In the genomic region with DNA sequence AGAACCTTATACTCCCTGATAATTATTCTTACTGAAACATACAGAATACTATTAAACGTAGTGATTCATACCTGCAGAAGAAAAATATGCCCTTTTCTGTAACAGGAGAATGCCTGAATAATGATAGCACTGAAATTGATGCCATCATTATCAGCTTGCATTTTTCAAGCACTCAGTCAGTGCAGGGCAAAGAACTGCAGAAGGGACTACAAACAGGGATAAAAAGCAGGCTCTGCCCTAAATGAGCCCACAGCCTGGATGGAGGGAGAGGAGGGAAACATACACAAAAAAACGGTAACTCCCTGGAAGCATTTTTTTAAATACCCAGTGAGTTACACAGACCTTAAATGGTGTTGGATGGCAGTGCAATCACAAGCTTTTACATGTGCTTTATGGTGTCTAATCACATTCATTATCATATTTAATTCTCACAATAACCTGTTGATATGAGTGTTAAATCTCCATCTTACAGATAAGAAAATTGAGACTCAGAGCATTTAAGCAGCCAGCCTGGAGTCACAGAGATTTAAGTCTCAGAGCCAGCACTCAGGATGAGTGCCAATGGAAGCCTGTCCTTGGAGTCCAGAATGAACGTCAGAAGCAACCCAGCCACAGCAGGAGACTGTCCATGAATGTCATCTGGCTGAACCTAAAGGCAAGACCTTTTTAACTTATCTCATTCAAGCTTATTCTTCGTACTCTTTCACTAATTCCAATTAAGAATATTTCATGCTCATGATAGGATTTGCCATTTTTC, we compare ENCODE assay signal across 29 cellular contexts.
"Had no signal": no experiment of that assay in that cellular context is flagged by ENCODE, and none has a peak within 500 bp of the region (broad histone marks: within the 10 kb centered on the region; RNA-seq: fewer than 3 reads in every experiment).

No MANE protein-coding gene starts in this region.

- H3K27me3 Mint-ChIP-seq: activated CD4-positive, alpha-beta memory T cell treated with anti-CD3 and anti-CD28 coated beads for 36 hours; activated CD4-positive, alpha-beta T cell treated with anti-CD3 and anti-CD28 coated beads, Interleukin-2, amount 10 ng/mL, durations not matched to agents 24 days and 14 days; activated naive CD4-positive, alpha-beta T cell treated with anti-CD3 and anti-CD28 coated beads, Interleukin-2, amount 10 ng/mL, durations not matched to agents 7 days and 5 days; activated naive CD8-positive, alpha-beta T cell treated with anti-CD3 and anti-CD28 coated beads, Interleukin-2, amount 10 ng/mL, durations not matched to agents 7 days and 5 days; effector memory CD8-positive, alpha-beta T cell; stimulated activated naive CD8-positive, alpha-beta T cell treated with anti-CD3 and anti-CD28 coated beads, Interleukin-15, Interleukin-2, amounts not matched to agents 100 ng/mL and 50 ng/mL, for 24 hours had no signal

- ATAC-seq: effector memory CD8-positive, alpha-beta T cell; gastroesophageal sphincter; left colon; naive thymus-derived CD8-positive, alpha-beta T cell; sciatic nerve had no signal

- H3K4me3 Mint-ChIP-seq: activated CD4-positive, alpha-beta memory T cell treated with anti-CD3 and anti-CD28 coated beads for 36 hours; activated CD4-positive, alpha-beta T cell treated with anti-CD3 and anti-CD28 coated beads, Interleukin-2, amount 10 ng/mL, durations not matched to agents 24 days and 14 days; activated naive CD4-positive, alpha-beta T cell treated with anti-CD3 and anti-CD28 coated beads, Interleukin-2, amount 10 ng/mL, durations not matched to agents 7 days and 5 days; activated naive CD8-positive, alpha-beta T cell treated with anti-CD3 and anti-CD28 coated beads, Interleukin-2, amount 10 ng/mL, durations not matched to agents 7 days and 5 days; effector memory CD8-positive, alpha-beta T cell; immature natural killer cell; naive thymus-derived CD8-positive, alpha-beta T cell; stimulated activated naive CD8-positive, alpha-beta T cell treated with anti-CD3 and anti-CD28 coated beads, Interleukin-15, Interleukin-2, amounts not matched to agents 100 ng/mL and 50 ng/mL, for 24 hours had no signal

- H3K4me1 Mint-ChIP-seq: activated CD4-positive, alpha-beta T cell treated with anti-CD3 and anti-CD28 coated beads, Interleukin-2, amount 10 ng/mL, durations not matched to agents 24 days and 14 days; activated naive CD4-positive, alpha-beta T cell treated with anti-CD3 and anti-CD28 coated beads, Interleukin-2, amount 10 ng/mL, durations not matched to agents 7 days and 5 days; immature natural killer cell; naive thymus-derived CD8-positive, alpha-beta T cell had no signal

- H3K36me3 Mint-ChIP-seq: activated CD4-positive, alpha-beta memory T cell treated with anti-CD3 and anti-CD28 coated beads for 36 hours; activated naive CD4-positive, alpha-beta T cell treated with anti-CD3 and anti-CD28 coated beads, Interleukin-2, amount 10 ng/mL, durations not matched to agents 7 days and 5 days; activated naive CD8-positive, alpha-beta T cell treated with anti-CD3 and anti-CD28 coated beads, Interleukin-2, amount 10 ng/mL, durations not matched to agents 7 days and 5 days; naive thymus-derived CD8-positive, alpha-beta T cell had no signal

- H3K27ac Mint-ChIP-seq: activated CD4-positive, alpha-beta memory T cell treated with anti-CD3 and anti-CD28 coated beads for 36 hours; activated CD4-positive, alpha-beta T cell treated with anti-CD3 and anti-CD28 coated beads, Interleukin-2, amount 10 ng/mL, durations not matched to agents 24 days and 14 days; activated naive CD4-positive, alpha-beta T cell treated with anti-CD3 and anti-CD28 coated beads, Interleukin-2, amount 10 ng/mL, durations not matched to agents 7 days and 5 days; activated naive CD8-positive, alpha-beta T cell treated with anti-CD3 and anti-CD28 coated beads, Interleukin-2, amount 10 ng/mL, durations not matched to agents 7 days and 5 days; effector memory CD8-positive, alpha-beta T cell; immature natural killer cell; naive thymus-derived CD8-positive, alpha-beta T cell; stimulated activated naive CD8-positive, alpha-beta T cell treated with anti-CD3 and anti-CD28 coated beads, Interleukin-15, Interleukin-2, amounts not matched to agents 100 ng/mL and 50 ng/mL, for 24 hours had no signal

- H3K27ac ChIP-seq: brain microvascular endothelial cell, gastroesophageal sphincter, skin epidermis, upper lobe of left lung had no signal

- H3K27me3 ChIP-seq: brain microvascular endothelial cell, upper lobe of left lung had no signal

- H3K9me3 ChIP-seq: gastroesophageal sphincter, upper lobe of left lung had no signal

- H3K36me3 ChIP-seq: brain microvascular endothelial cell, gastroesophageal sphincter, upper lobe of left lung had no signal

- DNase-seq: activated CD4-positive, alpha-beta memory T cell treated with anti-CD3 and anti-CD28 coated beads for 36 hours; activated CD4-positive, alpha-beta T cell treated with anti-CD3 and anti-CD28 coated beads, Interleukin-2, amount 10 ng/mL, durations not matched to agents 24 days and 14 days; activated CD4-positive, CD25-positive, alpha-beta regulatory T cell treated with anti-CD3 and anti-CD28 coated beads, Interleukin-2, amount 50 U/mL, for 72 hours; activated CD8-positive, alpha-beta memory T cell treated with anti-CD3 and anti-CD28 coated beads, Interleukin-2, amount 50 U/mL, for 4 hours; activated gamma-delta T cell; activated naive CD4-positive, alpha-beta T cell treated with anti-CD3 and anti-CD28 coated beads, Interleukin-2, amount 10 ng/mL, durations not matched to agents 7 days and 5 days; activated naive CD8-positive, alpha-beta T cell treated with anti-CD3 and anti-CD28 coated beads, Interleukin-2, amount 10 ng/mL, durations not matched to agents 7 days and 5 days; activated T-cell treated with anti-CD3 and anti-CD28 coated beads, Interleukin-2, amount 50 U/mL, for 1 hour; amniotic stem cell; brain microvascular endothelial cell; cortex of kidney; effector memory CD8-positive, alpha-beta T cell; erythroblast; hippocampal formation; immature natural killer cell; kidney; left colon; mammary epithelial cell; midbrain; naive thymus-derived CD8-positive, alpha-beta T cell; retina; stimulated activated CD4-positive, alpha-beta T cell treated with anti-CD3 and anti-CD28 coated beads, Interleukin-12 subunit alpha, Interleukin-12 subunit beta, amount 100 ng/mL, for 4 hours; stimulated activated CD4-positive, alpha-beta T cell treated with anti-CD3 and anti-CD28 coated beads, Interleukin-4, amount 100 ng/mL, for 1 hour; T-helper 2 cell; upper lobe of left lung had no signal

- H3K4me1 ChIP-seq: gastroesophageal sphincter, upper lobe of left lung had no signal

- H3K4me3 ChIP-seq: gastroesophageal sphincter, skin epidermis, upper lobe of left lung had no signal
